In genomic region chr5:84585218-84585617, GRCh38 we compare ENCODE assay signal across 1 cellular context.
TF ChIP-seq lines count a peak whose summit lies in the region.

No MANE protein-coding gene starts in this region.

TF ChIP-seq in GM23338, 12 proteins besides CTCF, POLR2A, EP300 and RAD21 (continued from another document):
- TF ChIP-seq ZNF462 (CRISPR knock-in tag; IDR thresholded peaks at IDR 0.05) (no peak), EZH2phosphoT487 (IDR thresholded peaks at IDR 0.05; ENCODE audit: unreplicated experiment) (no peak), ZNF114 (CRISPR knock-in tag; IDR thresholded peaks at IDR 0.05) (no peak), CREB1 (CRISPR knock-in tag; IDR thresholded peaks at IDR 0.05; ENCODE audit: low read depth) (no peak), POLR2AphosphoS5 (IDR thresholded peaks at IDR 0.05; ENCODE audit: low read depth) (no peak)
